In genomic region chr10:32054087-32054486, GRCh38 we compare ENCODE assay signal across 8 cellular contexts. TPM values are rescaled to one million over a fixed set of nuclear protein-coding genes. Genes with fewer than 3 reads are reported as not detected.
DNase-seq lines count a peak whose midpoint lies in the region; ATAC-seq and TF ChIP-seq lines count a peak whose summit lies in the region.

No MANE protein-coding gene starts in this region.

- in situ Hi-C loops in astrocyte of the cerebellum (cut with HindIII; ENCODE audit: low sequenced_read_pairs): no loop called here

- DNase-seq in DMS53 (lab: John Stamatoyannopoulos, UW) (peak; percentile 58), LHCN-M2 (ENCODE audit: low read depth) (peak; percentile 36), astrocyte of the cerebellum (ENCODE audit: low read depth) (no peak), left kidney (ENCODE audit: low read depth, low spot score) (peak; percentile 58), superior temporal gyrus (ENCODE audit: extremely low spot score) (peak; percentile 80), NCI-H1105 (lab: John Stamatoyannopoulos, UW) (no peak)

- peak overlapping the region; percentile 98 for H3K4me3 ChIP-seq in astrocyte of the cerebellum (ENCODE audit: low read depth, low read length)

- no peak for TF ChIP-seq CTCF in astrocyte of the cerebellum (IDR thresholded peaks at IDR 0.05; ENCODE audit: low read depth, low read length, missing control alignments)

- ATAC-seq in HG03039 (IDR thresholded peaks at IDR 0.05; ENCODE audit: unreplicated experiment) (no peak), GM19351 (IDR thresholded peaks at IDR 0.05; ENCODE audit: unreplicated experiment) (no peak)

RNA-seq across cellular contexts. Expression of gene KIF5B, which starts 2.1 kb away (rescaled TPM):
- 174 and 194 TPM in 2 replicates for total RNA-seq in LHCN-M2 (2014; rRNA removed)
- polyA plus RNA-seq in LHCN-M2 (2012): 37.2 TPM

Comparison
In these comparisons a context has a peak if more than half of its experiments do, and no peak if none do; other contexts are left out.
1. DNase-seq: peak in DMS53 (single experiment), LHCN-M2 (single experiment), left kidney (single experiment) and superior temporal gyrus (single experiment); none in astrocyte of the cerebellum (single experiment) and NCI-H1105 (single experiment).